ENCODE assay signal across 1 cellular context in genomic region chr5:127519527-127519926, GRCh38.
A peak's percentile ranks its signal among the peaks of the same experiment; 100 is the strongest.
TF ChIP-seq lines count a peak whose summit lies in the region.

No MANE protein-coding gene starts in this region.

TF ChIP-seq in HepG2, 621 proteins besides CTCF, POLR2A, EP300 and RAD21:
- TF ChIP-seq PRPF4 (IDR thresholded peaks at IDR 0.05; ENCODE audit: low read depth, low read length, poor library complexity, severe bottlenecking) (no peak), CEBPB (IDR thresholded peaks at IDR 0.05; ENCODE audit: borderline replicate concordance, low read depth, low read length) (peak; percentile 59)
TF ChIP-seq in HepG2: peak in this region for 1.
